In the genomic region with DNA sequence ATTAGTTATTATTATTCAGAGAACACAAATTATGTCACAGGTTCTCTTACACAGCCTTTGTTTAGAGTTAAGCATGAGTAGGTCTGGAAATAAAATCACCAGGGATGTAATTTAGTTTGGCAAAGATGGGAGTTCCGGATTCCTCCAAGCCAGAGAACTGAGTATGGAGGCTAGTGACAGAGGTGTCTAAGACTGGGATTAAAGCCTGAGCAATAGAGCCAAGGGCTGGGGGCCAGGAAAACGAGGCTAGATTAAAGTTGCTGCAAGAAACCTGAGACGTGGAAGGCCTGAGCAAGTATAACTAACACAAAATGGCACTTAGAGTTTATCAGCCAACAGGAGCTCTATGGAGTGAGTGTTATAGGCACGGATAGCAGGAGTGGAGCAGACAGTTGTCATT, we compare ENCODE assay signal across 23 cellular contexts.
DNase-seq lines count a peak whose midpoint lies in the region; ATAC-seq and TF ChIP-seq lines count a peak whose summit lies in the region.
"Had no signal": no experiment of that assay in that cellular context is flagged by ENCODE, and none has a peak within 500 bp of the region (broad histone marks: within the 10 kb centered on the region; RNA-seq: fewer than 3 reads in every experiment).

No MANE protein-coding gene starts in this region.

- H3K27ac Mint-ChIP-seq in GM23338 = 0 out of 2 replicates have a peak overlapping the region, but pooled peaks have one; percentile 18
- H3K27ac Mint-ChIP-seq: CD14-positive monocyte; CD4-positive, alpha-beta T cell; H9 had no signal

- no peaks in the 10 kb centered on the region for H3K79me2 ChIP-seq in GM23338 (replicated peaks; ENCODE audit: insufficient read depth)
- H3K79me2 ChIP-seq in hepatocyte = no peaks in the 10 kb centered on the region

- no peaks in the 10 kb centered on the region for H3K9me3 Mint-ChIP-seq in GM23338
- H3K9me3 Mint-ChIP-seq: CD14-positive monocyte; CD4-positive, alpha-beta T cell; CD8-positive, alpha-beta memory T cell; H9 had no signal

- no peak for TF ChIP-seq CTCF in GM23338 (conservative IDR thresholded peaks at IDR 0.05; ENCODE audit: low read depth in 2 of 2)
- no peak for TF ChIP-seq CTCF in hepatocyte (IDR thresholded peaks at IDR 0.05; ENCODE audit: poor library complexity)

- WGBS in hepatocyte (ENCODE audit: low lambda C conversion rate, missing lambda C conversion rate) = 75% methylated on average over 4 of the region's 4 CpGs

- peaks cover 17% of the 10 kb centered on the region for H3K4me1 Mint-ChIP-seq in GM23338
- H3K4me1 Mint-ChIP-seq: CD14-positive monocyte had no signal

- H3K27ac ChIP-seq in GM23338 (ENCODE audit: low read depth) (no peak overlapping the region), SJCRH30 (no peak overlapping the region), hepatocyte (no peak overlapping the region)
- H3K27ac ChIP-seq: A549; BLaER1 treated with 17β-estradiol and CSF1 and Interleukin-3, amounts not matched to agents 10 nM and 100 nM; GM23248 had no signal

- H3K4me3 ChIP-seq in GM23338 (no peak overlapping the region), MG63 (no peak overlapping the region), SJCRH30 (no peak overlapping the region), hepatocyte (no peak overlapping the region)
- H3K4me3 ChIP-seq: A549; BLaER1 treated with 17β-estradiol and CSF1 and Interleukin-3, amounts not matched to agents 10 nM and 100 nM; GM12878; GM23248 had no signal

- H4K20me1 ChIP-seq in GM23338 (replicated peaks; ENCODE audit: insufficient read depth) = no peaks in the 10 kb centered on the region
- H4K20me1 ChIP-seq in hepatocyte (ENCODE audit: insufficient read depth, poor library complexity, severe bottlenecking) = no peaks in the 10 kb centered on the region
- H4K20me1 ChIP-seq: BLaER1 treated with 17β-estradiol and CSF1 and Interleukin-3, amounts not matched to agents 10 nM and 100 nM had no signal

- H2AFZ ChIP-seq in GM23338 (no peak overlapping the region), hepatocyte (no peak overlapping the region)
- H2AFZ ChIP-seq: GM23248 had no signal

- H3K4me1 ChIP-seq in GM23338 (ENCODE audit: insufficient read depth) (peaks cover 3% of the 10 kb centered on the region), SJCRH30 (no peaks in the 10 kb centered on the region), hepatocyte (ENCODE audit: insufficient read depth) (no peaks in the 10 kb centered on the region)
- H3K4me1 ChIP-seq: A549, BE2C had no signal

- H3K9me3 ChIP-seq in MG63 (no peaks in the 10 kb centered on the region), SJCRH30 (replicated peaks) (no peaks in the 10 kb centered on the region), hepatocyte (ENCODE audit: low read depth) (no peaks in the 10 kb centered on the region)
- H3K9me3 ChIP-seq: A549; BE2C; BLaER1 treated with 17β-estradiol and CSF1 and Interleukin-3, amounts not matched to agents 10 nM and 100 nM had no signal

- H3K9me2 ChIP-seq in GM23338 (ENCODE audit: insufficient read depth) (no peaks in the 10 kb centered on the region), hepatocyte (replicated peaks; ENCODE audit: insufficient read depth) (no peaks in the 10 kb centered on the region)

- no peak for DNase-seq in GM23338 (ENCODE audit: low spot score)
- peak; percentile 88 for DNase-seq in MG63
- DNase-seq in fibroblast of peridontal ligament (ENCODE audit: extremely low read depth) = peak; percentile 12
- no peak for DNase-seq in SJCRH30
- DNase-seq in NCI-H2227 (lab: John Stamatoyannopoulos, UW; ENCODE audit: unreplicated experiment) = no peak
- no peak for DNase-seq in hepatocyte (ENCODE audit: low spot score)
- DNase-seq: 8988T; ACHN; AML-193; BE2C; CD4-positive, alpha-beta T cell; CD8-positive, alpha-beta memory T cell; DMS 273 treated with DMSO at 0.1 percent for 48 hours; DMS79; EL; GDM1; GM23248; H9 had no signal

- H3K4me2 ChIP-seq in GM23338 (no peak overlapping the region), hepatocyte (no peak overlapping the region)
- H3K4me2 ChIP-seq: A549; BLaER1 treated with 17β-estradiol and CSF1 and Interleukin-3, amounts not matched to agents 10 nM and 100 nM had no signal

- H3K36me3 Mint-ChIP-seq in GM23338 (ENCODE audit: low read depth) = no peaks in the 10 kb centered on the region

- H3K27me3 Mint-ChIP-seq in GM23338 (ENCODE audit: insufficient read depth, low read depth, poor library complexity) = peaks cover 1% of the 10 kb centered on the region
- H3K27me3 Mint-ChIP-seq: CD4-positive, alpha-beta T cell had no signal

- ATAC-seq in GM23338 = no peak
- ATAC-seq: A549, GM12878, HCT116 had no signal

- H3F3A ChIP-seq in GM23338 (replicated peaks; ENCODE audit: low read depth) = no peaks in the 10 kb centered on the region

- H3K36me3 ChIP-seq in GM23338 (ENCODE audit: insufficient read depth) = no peaks in the 10 kb centered on the region
- no peaks in the 10 kb centered on the region for H3K36me3 ChIP-seq in MG63
- H3K36me3 ChIP-seq in SJCRH30 = no peaks in the 10 kb centered on the region
- H3K36me3 ChIP-seq in hepatocyte (replicated peaks; ENCODE audit: insufficient read depth, low read depth) = no peaks in the 10 kb centered on the region
- H3K36me3 ChIP-seq: BE2C had no signal

- no peak overlapping the region for H3K4me3 Mint-ChIP-seq in GM23338
- H3K4me3 Mint-ChIP-seq: CD14-positive monocyte; CD4-positive, alpha-beta T cell; CD8-positive, alpha-beta memory T cell; H9 had no signal

- no peaks in the 10 kb centered on the region for H3K27me3 ChIP-seq in GM23338 (ENCODE audit: insufficient read depth)
- no peaks in the 10 kb centered on the region for H3K27me3 ChIP-seq in MG63
- no peaks in the 10 kb centered on the region for H3K27me3 ChIP-seq in SJCRH30
- no peaks in the 10 kb centered on the region for H3K27me3 ChIP-seq in hepatocyte
- H3K27me3 ChIP-seq: BE2C; BLaER1 treated with 17β-estradiol and CSF1 and Interleukin-3, amounts not matched to agents 10 nM and 100 nM had no signal

TF ChIP-seq in GM23338, 12 proteins besides CTCF, POLR2A, EP300 and RAD21 (continues in another document):
- TF ChIP-seq, protein P1, sequence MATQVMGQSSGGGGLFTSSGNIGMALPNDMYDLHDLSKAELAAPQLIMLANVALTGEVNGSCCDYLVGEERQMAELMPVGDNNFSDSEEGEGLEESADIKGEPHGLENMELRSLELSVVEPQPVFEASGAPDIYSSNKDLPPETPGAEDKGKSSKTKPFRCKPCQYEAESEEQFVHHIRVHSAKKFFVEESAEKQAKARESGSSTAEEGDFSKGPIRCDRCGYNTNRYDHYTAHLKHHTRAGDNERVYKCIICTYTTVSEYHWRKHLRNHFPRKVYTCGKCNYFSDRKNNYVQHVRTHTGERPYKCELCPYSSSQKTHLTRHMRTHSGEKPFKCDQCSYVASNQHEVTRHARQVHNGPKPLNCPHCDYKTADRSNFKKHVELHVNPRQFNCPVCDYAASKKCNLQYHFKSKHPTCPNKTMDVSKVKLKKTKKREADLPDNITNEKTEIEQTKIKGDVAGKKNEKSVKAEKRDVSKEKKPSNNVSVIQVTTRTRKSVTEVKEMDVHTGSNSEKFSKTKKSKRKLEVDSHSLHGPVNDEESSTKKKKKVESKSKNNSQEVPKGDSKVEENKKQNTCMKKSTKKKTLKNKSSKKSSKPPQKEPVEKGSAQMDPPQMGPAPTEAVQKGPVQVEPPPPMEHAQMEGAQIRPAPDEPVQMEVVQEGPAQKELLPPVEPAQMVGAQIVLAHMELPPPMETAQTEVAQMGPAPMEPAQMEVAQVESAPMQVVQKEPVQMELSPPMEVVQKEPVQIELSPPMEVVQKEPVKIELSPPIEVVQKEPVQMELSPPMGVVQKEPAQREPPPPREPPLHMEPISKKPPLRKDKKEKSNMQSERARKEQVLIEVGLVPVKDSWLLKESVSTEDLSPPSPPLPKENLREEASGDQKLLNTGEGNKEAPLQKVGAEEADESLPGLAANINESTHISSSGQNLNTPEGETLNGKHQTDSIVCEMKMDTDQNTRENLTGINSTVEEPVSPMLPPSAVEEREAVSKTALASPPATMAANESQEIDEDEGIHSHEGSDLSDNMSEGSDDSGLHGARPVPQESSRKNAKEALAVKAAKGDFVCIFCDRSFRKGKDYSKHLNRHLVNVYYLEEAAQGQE (IDR thresholded peaks at IDR 0.05; ENCODE audit: unreplicated experiment) = no peak
- TF ChIP-seq CREB1 (CRISPR knock-in tag; IDR thresholded peaks at IDR 0.05; ENCODE audit: low read depth) (no peak), NANOG (IDR thresholded peaks at IDR 0.05; ENCODE audit: borderline replicate concordance) (no peak), ZNF114 (CRISPR knock-in tag; IDR thresholded peaks at IDR 0.05) (no peak), EZH2 (IDR thresholded peaks at IDR 0.05; ENCODE audit: low read depth, unreplicated experiment) (no peak), JUNB (IDR thresholded peaks at IDR 0.05; ENCODE audit: unreplicated experiment) (no peak), POLR2AphosphoS5 (IDR thresholded peaks at IDR 0.05; ENCODE audit: low read depth) (no peak)

Comparison
In these comparisons a context has a peak if more than half of its experiments do, and no peak if none do; other contexts are left out.
1. DNase-seq: peak in MG63 (single experiment) and fibroblast of peridontal ligament (single experiment); none in GM23338 (single experiment), SJCRH30 (0 of 2), NCI-H2227 (single experiment) and hepatocyte (single experiment).